In the genomic region with DNA sequence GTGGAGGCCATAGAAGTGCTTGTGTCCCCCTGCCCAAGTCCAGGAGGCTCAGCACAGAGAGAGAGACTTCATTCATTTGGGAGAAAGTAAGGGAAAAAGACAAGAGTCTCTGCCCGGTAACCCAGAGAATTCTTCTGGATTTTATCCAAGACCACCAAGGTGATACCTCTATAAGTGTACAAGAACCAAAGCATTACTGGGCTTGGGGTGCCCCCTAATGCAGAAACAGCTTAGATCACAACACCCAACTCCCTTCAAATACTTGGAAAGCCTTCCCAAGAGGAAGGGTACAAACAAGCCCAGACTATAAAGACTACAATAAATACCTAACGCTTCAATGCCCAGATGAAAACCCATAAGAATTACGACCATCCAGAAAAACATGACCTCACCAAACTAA, we compare ENCODE assay signal across 26 cellular contexts.
A peak's percentile ranks its signal among the peaks of the same experiment; 100 is the strongest.
DNase-seq lines count a peak whose midpoint lies in the region; ATAC-seq and TF ChIP-seq lines count a peak whose summit lies in the region.
"Had no signal": no experiment of that assay in that cellular context is flagged by ENCODE, and none has a peak within 500 bp of the region (broad histone marks: within the 10 kb centered on the region; RNA-seq: fewer than 3 reads in every experiment).

No MANE protein-coding gene starts in this region.

- no peak overlapping the region for H3K18ac ChIP-seq in H9 (ENCODE audit: insufficient read length, low read depth, low read length)
- H3K18ac ChIP-seq in trophoblast cell (ENCODE audit: low read length), result no peak overlapping the region

- TF ChIP-seq CTCF in H9 (conservative IDR thresholded peaks at IDR 0.05), result peak; percentile 43; the same call in 2 of the 3 replicates
- no peak for TF ChIP-seq CTCF in astrocyte of the cerebellum (IDR thresholded peaks at IDR 0.05; ENCODE audit: low read depth, low read length, missing control alignments)

- no peak overlapping the region for H2BK15ac ChIP-seq in H9 (ENCODE audit: low read depth, low read length)

- no peaks in the 10 kb centered on the region for H3K9me3 ChIP-seq in H9 (ENCODE audit: control insufficient read depth, low read depth, low read length)
- H3K9me3 ChIP-seq in trophoblast cell (ENCODE audit: insufficient read depth, low read depth, low read length), result no peaks in the 10 kb centered on the region

- H2AFZ ChIP-seq in H9 (ENCODE audit: low read length) (no peak overlapping the region), trophoblast cell (ENCODE audit: insufficient read depth, low read length, poor library complexity) (no peak overlapping the region)

- no peak overlapping the region for H3K14ac ChIP-seq in H9 (ENCODE audit: insufficient read depth, low read length)
- no peak overlapping the region for H3K14ac ChIP-seq in trophoblast cell (ENCODE audit: low read length)

- H4K20me1 ChIP-seq in H9 (ENCODE audit: control insufficient read depth, insufficient read depth, insufficient read length), result no peaks in the 10 kb centered on the region

- H4K5ac ChIP-seq in H9 (ENCODE audit: insufficient read length, low read depth, low read length), result no peak overlapping the region

- no peaks in the 10 kb centered on the region for H3K23me2 ChIP-seq in H9 (ENCODE audit: insufficient read length, low read depth, low read length, poor library complexity, severe bottlenecking)

- ATAC-seq in HG03039 (IDR thresholded peaks at IDR 0.05; ENCODE audit: unreplicated experiment), result no peak
- ATAC-seq in GM21447 (IDR thresholded peaks at IDR 0.05; ENCODE audit: unreplicated experiment), result no peak
- no peak for ATAC-seq in HG02642 (IDR thresholded peaks at IDR 0.05; ENCODE audit: poor library complexity, unreplicated experiment)
- ATAC-seq: Panc1 had no signal

- H2AK5ac ChIP-seq in H9 (ENCODE audit: insufficient read length, low read length) (no peak overlapping the region), trophoblast cell (ENCODE audit: low read length) (no peak overlapping the region)

- H3K36me3 Mint-ChIP-seq in H9 (ENCODE audit: insufficient read depth in 1 of 3, low read depth in 3 of 3), result peaks cover 0 to 9% (median 0%) of the 10 kb centered on the region in 3 experiments; a peak in 1 of 7 replicates

- no peak overlapping the region for H3T11ph ChIP-seq in H9 (ENCODE audit: low read length)

- H3K27ac ChIP-seq in H9 (ENCODE audit: insufficient read length, low read depth, low read length), result no peak overlapping the region
- no peak overlapping the region for H3K27ac ChIP-seq in trophoblast cell (ENCODE audit: low read depth, low read length)
- H3K27ac ChIP-seq: 22Rv1, RWPE1 had no signal

- no peaks in the 10 kb centered on the region for H3K27me3 Mint-ChIP-seq in H9 (ENCODE audit: low read depth)
- H3K27me3 Mint-ChIP-seq: B cell had no signal

- H4K91ac ChIP-seq in H9 (ENCODE audit: insufficient read length, low read depth, low read length) (no peak overlapping the region), trophoblast cell (ENCODE audit: low read depth, low read length) (no peak overlapping the region)

- H3K4me3 Mint-ChIP-seq in H9, result no peak overlapping the region
- H3K4me3 Mint-ChIP-seq: B cell, HFFc6 had no signal

- H3K36me3 ChIP-seq in trophoblast cell (ENCODE audit: control insufficient read depth in 1 of 2, insufficient read depth in 2 of 2, low read length in 2 of 2), result no peaks in the 10 kb centered on the region

- H3K4me3 ChIP-seq in astrocyte of the cerebellum (ENCODE audit: low read depth, low read length) (no peak overlapping the region), trophoblast cell (ENCODE audit: low read depth, low read length) (no peak overlapping the region)

- no peak overlapping the region for H3K9ac ChIP-seq in H9 (ENCODE audit: extremely low read depth, insufficient read length, low read length)
- H3K9ac ChIP-seq in trophoblast cell (ENCODE audit: low read length), result no peak overlapping the region

- H4K12ac ChIP-seq in trophoblast cell (ENCODE audit: low read depth, low read length), result no peak overlapping the region

- no peak overlapping the region for H2BK5ac ChIP-seq in H9 (ENCODE audit: insufficient read length, low read length)
- no peak overlapping the region for H2BK5ac ChIP-seq in trophoblast cell (ENCODE audit: low read depth, low read length, poor library complexity)

- H3K4me2 ChIP-seq in H9 (ENCODE audit: insufficient read depth, insufficient read length, low read length) (no peak overlapping the region), trophoblast cell (ENCODE audit: low read length) (no peak overlapping the region)

- DNase-seq in DMS 273 (lab: John Stamatoyannopoulos, UW; ENCODE audit: unreplicated experiment) (peak; percentile 7), DMS 273 treated with DMSO at 0.1 percent for 48 hours (lab: John Stamatoyannopoulos, UW) (no peak), H9 (no peak), astrocyte of the cerebellum (ENCODE audit: low read depth) (peak; percentile 4), trophoblast cell (no peak)
- DNase-seq: DMS79, H7, HFFc6, Karpas-422, NCI-H1092, NCI-H1417 treated with DMSO at 0.1 percent for 48 hours, NCI-H187, NCI-H2081 treated with DMSO at 0.1 percent for 48 hours, NCI-H2171, NCI-H345, NCI-H510A treated with DMSO at 0.1 percent for 48 hours, NCI-H774, SHP77, T-helper 1 cell had no signal

- no peaks in the 10 kb centered on the region for H3K79me1 ChIP-seq in H9 (ENCODE audit: insufficient read depth, low read depth, low read length, poor library complexity, severe bottlenecking)
- H3K79me1 ChIP-seq in trophoblast cell (ENCODE audit: low read length), result no peaks in the 10 kb centered on the region

- H2BK120ac ChIP-seq in H9 (ENCODE audit: low read depth, low read length, poor library complexity, severe bottlenecking), result no peak overlapping the region
- peak overlapping the region; percentile 18 for H2BK120ac ChIP-seq in trophoblast cell (ENCODE audit: insufficient read depth, low read length, poor library complexity)

- H2BK20ac ChIP-seq in H9 (ENCODE audit: low read depth, low read length, poor library complexity, severe bottlenecking), result no peak overlapping the region

- H3K4me1 Mint-ChIP-seq in H9, result peaks cover 0 to 8% of the 10 kb centered on the region in 2 experiments; a peak in 2 of 4 replicates
- H3K4me1 Mint-ChIP-seq: B cell had no signal

- no peaks in the 10 kb centered on the region for H3K79me2 ChIP-seq in H9 (ENCODE audit: insufficient read depth, low read length)
- no peaks in the 10 kb centered on the region for H3K79me2 ChIP-seq in trophoblast cell (ENCODE audit: control insufficient read depth, insufficient read depth, low read length, poor library complexity)

- H3K9me3 Mint-ChIP-seq in H9, result peaks cover 0 to 2% of the 10 kb centered on the region in 2 experiments; a peak in 1 of 5 replicates

- H2BK12ac ChIP-seq in H9 (ENCODE audit: insufficient read length, low read depth, low read length) (no peak overlapping the region), trophoblast cell (ENCODE audit: low read length) (no peak overlapping the region)

- H3K4me1 ChIP-seq in H9 (ENCODE audit: insufficient read depth, low read length), result no peaks in the 10 kb centered on the region
- H3K4me1 ChIP-seq in trophoblast cell (ENCODE audit: control insufficient read depth in 1 of 2, insufficient read depth in 2 of 2, low read length in 2 of 2), result peaks cover 0 to 2% of the 10 kb centered on the region in 2 experiments

- H3K27ac Mint-ChIP-seq in H9, result no peak overlapping the region
- H3K27ac Mint-ChIP-seq: B cell, HFFc6 had no signal

- H4K8ac ChIP-seq in H9 (replicated peaks; ENCODE audit: insufficient read length, low read depth, low read length), result no peak overlapping the region
- no peak overlapping the region for H4K8ac ChIP-seq in trophoblast cell (ENCODE audit: low read depth, low read length)

- H3K27me3 ChIP-seq in H9 (ENCODE audit: insufficient read depth, low read length) (no peaks in the 10 kb centered on the region), trophoblast cell (ENCODE audit: insufficient read depth, low read length) (no peaks in the 10 kb centered on the region)

- no peak overlapping the region for H3K23ac ChIP-seq in H9 (ENCODE audit: insufficient read length, low read depth, low read length)
- no peak overlapping the region for H3K23ac ChIP-seq in trophoblast cell (ENCODE audit: low read length)

- no CpG with 5 or more reads among the region's 3 CpGs for WGBS in H9 (ENCODE audit: extremely low coverage, insufficient read length, low lambda C conversion rate)
- WGBS in trophoblast cell (ENCODE audit: extremely low coverage, insufficient coverage, insufficient read length), result no CpG with 5 or more reads among the region's 3 CpGs

- in situ Hi-C loops in astrocyte of the cerebellum (cut with HindIII; ENCODE audit: low sequenced_read_pairs), result no loop called here

- H3K4ac ChIP-seq in H9 (ENCODE audit: low read depth, low read length) (no peak overlapping the region), trophoblast cell (ENCODE audit: low read depth, low read length) (no peak overlapping the region)

- H3K56ac ChIP-seq in H9 (ENCODE audit: insufficient read length, low read depth, low read length), result no peak overlapping the region

Comparison
In these comparisons a context has a peak if more than half of its experiments do, and no peak if none do; other contexts are left out.
1. DNase-seq: peak in DMS 273 (single experiment) and astrocyte of the cerebellum (single experiment); none in DMS 273 treated with DMSO at 0.1 percent for 48 hours (single experiment), H9 (single experiment) and trophoblast cell (0 of 2).